In genomic region chr2:131104487-131105155, GRCh38 we compare ENCODE assay signal across 8 cellular contexts. TPM values are rescaled to one million over a fixed set of nuclear protein-coding genes. Genes with fewer than 3 reads are reported as not detected.
DNase-seq lines count a peak whose midpoint lies in the region; ATAC-seq and TF ChIP-seq lines count a peak whose summit lies in the region.

No MANE protein-coding gene starts in this region.

- H4K8ac ChIP-seq in mesenchymal stem cell (ENCODE audit: low read length), result peak overlapping the region; percentile 93

- CTCF ChIA-PET in BJ (lab: Yijun Ruan, JAX), result interaction anchor here (0.7 to 1.6 kb wide), 2 partner anchors 16 to 109 kb away, joined by 4 read pairs; no protein-coding TSS in a partner anchor

- H3K14ac ChIP-seq in mesenchymal stem cell (ENCODE audit: low read length in 2 of 2), result no peak overlapping the region

- POLR2A ChIA-PET in BJ (lab: Charles Lee), result no interaction called here

- peak overlapping the region; percentile 95 for H3K4me2 ChIP-seq in mesenchymal stem cell (ENCODE audit: low read length, poor library complexity, severe bottlenecking)

- peaks cover 32% of the 10 kb centered on the region for H3K4me1 Mint-ChIP-seq in stimulated activated effector memory CD8-positive, alpha-beta T cell treated with anti-CD3 and anti-CD28 coated beads, Interleukin-12 subunit alpha, Interleukin-12 subunit beta, amount 100 ng/mL, for 72 hours

- peak overlapping the region in 1 of 2 experiments; percentile 89 for H3K4ac ChIP-seq in mesenchymal stem cell (ENCODE audit: low read depth in 1 of 2, low read length in 2 of 2)

- H3K27me3 ChIP-seq in BJ (ENCODE audit: control insufficient read depth, insufficient read depth, low read length) (no peaks in the 10 kb centered on the region), ectodermal cell (ENCODE audit: control insufficient read depth, insufficient read depth, low read length, poor library complexity, severe bottlenecking) (no peaks in the 10 kb centered on the region), mesenchymal stem cell (ENCODE audit: control insufficient read depth in 1 of 2, insufficient read depth in 1 of 2, low read length in 2 of 2) (no peaks in the 10 kb centered on the region)

- peak; percentile 53 for ATAC-seq in GM19025 (IDR thresholded peaks at IDR 0.05; ENCODE audit: low read depth, unreplicated experiment)
- peak; percentile 55 for ATAC-seq in HG03139 (IDR thresholded peaks at IDR 0.05; ENCODE audit: unreplicated experiment)
- peak; percentile 72 for ATAC-seq in stimulated activated effector memory CD8-positive, alpha-beta T cell treated with anti-CD3 and anti-CD28 coated beads, Interleukin-12 subunit alpha, Interleukin-12 subunit beta, amount 100 ng/mL, for 72 hours

- peak overlapping the region; percentile 52 to 71 for H3K18ac ChIP-seq in mesenchymal stem cell (ENCODE audit: low read depth in 1 of 2, low read length in 2 of 2)

- H3K4me1 ChIP-seq in ectodermal cell (ENCODE audit: control insufficient read depth, insufficient read depth, low read length) (peaks cover 5% of the 10 kb centered on the region), mesenchymal stem cell (ENCODE audit: control insufficient read depth, insufficient read depth, low read depth, low read length) (peaks cover 8% of the 10 kb centered on the region)

- no peak for TF ChIP-seq CTCF in BJ (IDR thresholded peaks at IDR 0.05; ENCODE audit: insufficient read depth, low read depth, low read length)

- H2AK5ac ChIP-seq in mesenchymal stem cell (ENCODE audit: low read length, severe bottlenecking), result no peak overlapping the region

- H3K27ac Mint-ChIP-seq in stimulated activated effector memory CD8-positive, alpha-beta T cell treated with anti-CD3 and anti-CD28 coated beads, Interleukin-12 subunit alpha, Interleukin-12 subunit beta, amount 100 ng/mL, for 72 hours, result peak overlapping the region; percentile 98

- peak overlapping the region; percentile 65 for H2BK15ac ChIP-seq in mesenchymal stem cell (ENCODE audit: low read depth, poor library complexity, severe bottlenecking)

- H2AFZ ChIP-seq in mesenchymal stem cell (ENCODE audit: low read depth, low read length), result peak overlapping the region; percentile 5

- peaks cover 30% of the 10 kb centered on the region for H3K36me3 Mint-ChIP-seq in stimulated activated effector memory CD8-positive, alpha-beta T cell treated with anti-CD3 and anti-CD28 coated beads, Interleukin-12 subunit alpha, Interleukin-12 subunit beta, amount 100 ng/mL, for 72 hours

- H3K4me3 ChIP-seq in BJ (ENCODE audit: low read depth, low read length) (peak overlapping the region; percentile 60), ectodermal cell (ENCODE audit: insufficient read depth, low read depth, low read length) (peak overlapping the region; percentile 91), mesenchymal stem cell (ENCODE audit: insufficient read depth in 1 of 2, low read depth in 1 of 2, low read length in 2 of 2) (peak overlapping the region in 1 of 2 experiments; percentile 99)

- H3K9me3 ChIP-seq in ectodermal cell (ENCODE audit: control insufficient read depth, low read length), result no peaks in the 10 kb centered on the region
- H3K9me3 ChIP-seq in mesenchymal stem cell (ENCODE audit: control insufficient read depth, low read length), result no peaks in the 10 kb centered on the region

- no peak overlapping the region for H4K91ac ChIP-seq in mesenchymal stem cell (ENCODE audit: low read length)

- H3K4me3 Mint-ChIP-seq in stimulated activated effector memory CD8-positive, alpha-beta T cell treated with anti-CD3 and anti-CD28 coated beads, Interleukin-12 subunit alpha, Interleukin-12 subunit beta, amount 100 ng/mL, for 72 hours, result peak overlapping the region; percentile 96

- H3K9me3 Mint-ChIP-seq in stimulated activated effector memory CD8-positive, alpha-beta T cell treated with anti-CD3 and anti-CD28 coated beads, Interleukin-12 subunit alpha, Interleukin-12 subunit beta, amount 100 ng/mL, for 72 hours, result no peaks in the 10 kb centered on the region

- H2BK5ac ChIP-seq in mesenchymal stem cell (ENCODE audit: low read depth, low read length, poor library complexity, severe bottlenecking), result peak overlapping the region; percentile 33

- peak overlapping the region; percentile 26 for H3K27ac ChIP-seq in ectodermal cell (ENCODE audit: insufficient read depth, low read depth, low read length, poor library complexity, severe bottlenecking)
- peak overlapping the region; percentile 92 for H3K27ac ChIP-seq in mesenchymal stem cell (ENCODE audit: low read length, poor library complexity, severe bottlenecking)

- DNase-seq in BJ (ENCODE audit: low read depth), result no peak
- DNase-seq in NCI-H345 treated with DMSO at 0.1 percent for 48 hours (lab: John Stamatoyannopoulos, UW; ENCODE audit: unreplicated experiment), result peak; percentile 87
- DNase-seq in activated CD4-positive, alpha-beta T cell treated with anti-CD3 and anti-CD28 coated beads, Interleukin-2, amount 50 U/mL, for 1 hour, result peak; percentile 45
- peak; percentile 89 for DNase-seq in mesenchymal stem cell
- DNase-seq in stimulated activated effector memory CD8-positive, alpha-beta T cell treated with anti-CD3 and anti-CD28 coated beads, Interleukin-12 subunit alpha, Interleukin-12 subunit beta, amount 100 ng/mL, for 72 hours (ENCODE audit: low spot score in 2 of 2), result peak; percentile 23 to 63

- H3K23ac ChIP-seq in mesenchymal stem cell (ENCODE audit: low read length in 2 of 2), result no peak overlapping the region

- H3K36me3 ChIP-seq in BJ (ENCODE audit: control insufficient read depth, insufficient read depth, low read length), result no peaks in the 10 kb centered on the region
- H3K36me3 ChIP-seq in ectodermal cell (ENCODE audit: control insufficient read depth, insufficient read depth, low read length), result no peaks in the 10 kb centered on the region
- peaks cover 0 to 3% of the 10 kb centered on the region in 2 experiments for H3K36me3 ChIP-seq in mesenchymal stem cell (ENCODE audit: control insufficient read depth in 1 of 2, insufficient read depth in 2 of 2, low read depth in 1 of 2, low read length in 2 of 2)

- H3K9ac ChIP-seq in mesenchymal stem cell (ENCODE audit: low read length), result peak overlapping the region; percentile 98

- 15% methylated on average over 18 of the region's 20 CpGs for WGBS in ectodermal cell, 2 experiments
- under 1% methylated on average over 10 of the region's 20 CpGs for WGBS in mesenchymal stem cell

- peak overlapping the region; percentile 83 for H2BK120ac ChIP-seq in mesenchymal stem cell (ENCODE audit: low read depth, low read length)

- H2BK12ac ChIP-seq in mesenchymal stem cell (ENCODE audit: low read length in 2 of 2), result peak overlapping the region in 1 of 2 experiments; percentile 72

- H3K79me1 ChIP-seq in mesenchymal stem cell (replicated peaks; ENCODE audit: low read length, poor library complexity, severe bottlenecking), result no peaks in the 10 kb centered on the region

RNA-seq across cellular contexts. Expression of gene PLEKHB2, which starts 0.5 kb away (rescaled TPM):
- 71.3 and 83.2 TPM in 2 replicates for polyA plus RNA-seq in BJ (2011; rRNA removed)
- polyA minus RNA-seq in BJ (2011; rRNA and poly(A)+ RNA removed), result 64.7 and 87.8 TPM in 2 replicates
- polyA plus RNA-seq in ectodermal cell (2013, experiment 1 of 4), result 47.8 TPM
- 50.4 TPM for polyA plus RNA-seq in ectodermal cell (2013, experiment 2 of 4)
- polyA plus RNA-seq in ectodermal cell (2013, experiment 3 of 4), result 39.9 TPM
- polyA plus RNA-seq in ectodermal cell (2013, experiment 4 of 4), result 44.8 TPM
- polyA plus RNA-seq in mesenchymal stem cell (2013, experiment 1 of 2), result 58.0 TPM
- 59.1 TPM for polyA plus RNA-seq in mesenchymal stem cell (2013, experiment 2 of 2)

RNA-seq across cellular contexts. Expression of gene FAM168B, which starts 11.4 kb away (rescaled TPM):
- 62.9 and 85.6 TPM in 2 replicates for polyA plus RNA-seq in BJ (2011; rRNA removed)
- 75.1 and 116 TPM in 2 replicates for polyA minus RNA-seq in BJ (2011; rRNA and poly(A)+ RNA removed)
- 72.2 TPM for polyA plus RNA-seq in ectodermal cell (2013, experiment 1 of 4)
- polyA plus RNA-seq in ectodermal cell (2013, experiment 2 of 4), result 69.3 TPM
- polyA plus RNA-seq in ectodermal cell (2013, experiment 3 of 4), result 66.3 TPM
- polyA plus RNA-seq in ectodermal cell (2013, experiment 4 of 4), result 76.0 TPM
- 108 TPM for polyA plus RNA-seq in mesenchymal stem cell (2013, experiment 1 of 2)
- polyA plus RNA-seq in mesenchymal stem cell (2013, experiment 2 of 2), result 105 TPM
